6 cellular contexts compared by ENCODE assay signal in the genomic region with DNA sequence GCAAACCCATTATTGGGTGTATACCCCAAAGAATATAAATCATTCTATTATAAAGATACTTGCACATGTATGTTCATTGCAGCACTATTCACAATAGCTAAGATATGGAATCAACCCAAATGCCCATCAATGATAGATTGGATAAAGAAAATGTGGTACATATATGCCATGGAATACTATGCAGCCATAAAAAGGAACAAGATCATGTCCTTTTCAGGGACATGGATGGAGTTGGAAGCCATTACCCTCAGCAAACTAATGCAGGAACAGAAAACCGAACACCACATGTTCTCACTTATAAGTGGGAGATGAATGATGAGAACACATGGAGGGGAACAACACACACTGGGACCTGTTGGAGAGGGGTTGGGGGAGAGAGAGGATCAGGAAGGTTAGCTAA. TPM values are rescaled to one million over a fixed set of nuclear protein-coding genes. Genes with fewer than 3 reads are reported as not detected.
"Had no signal": no experiment of that assay in that cellular context is flagged by ENCODE, and none has a peak within 500 bp of the region (broad histone marks: within the 10 kb centered on the region; RNA-seq: fewer than 3 reads in every experiment).

No MANE protein-coding gene starts in this region.

RNA-seq across cellular contexts. Expression of a gene that starts 16.1 kb away (rescaled TPM):
- total RNA-seq: astrocyte, bronchial epithelial cell, chondrocyte, dermis blood vessel endothelial cell, foreskin keratinocyte had no signal
- polyA plus RNA-seq: foreskin keratinocyte had no signal

RNA-seq across cellular contexts. Expression of a gene that starts 40.2 kb away (rescaled TPM):
- total RNA-seq: astrocyte, bronchial epithelial cell, chondrocyte, dermis blood vessel endothelial cell, foreskin keratinocyte, WTC11 had no signal
- polyA plus RNA-seq: foreskin keratinocyte had no signal
